Comparison of ENCODE assay signal across 17 cellular contexts in genomic region chr13:112721198-112722104, GRCh38. TPM values are rescaled to one million over a fixed set of nuclear protein-coding genes. Genes with fewer than 3 reads are reported as not detected.
DNase-seq lines count a peak whose midpoint lies in the region; ATAC-seq, FAIRE-seq and TF ChIP-seq lines count a peak whose summit lies in the region.
"Had no signal": no experiment of that assay in that cellular context is flagged by ENCODE, and none has a peak within 500 bp of the region (broad histone marks: within the 10 kb centered on the region; RNA-seq: fewer than 3 reads in every experiment).

No MANE protein-coding gene starts in this region.

- H3K9me3 Mint-ChIP-seq in neural crest cell: no peaks in the 10 kb centered on the region
- H3K9me3 Mint-ChIP-seq: T-helper 1 cell treated with Interleukin-12 subunit alpha and Interleukin-12 subunit beta and Interleukin-4 antibody, amounts not matched to agents 30 μg/mL and 1 μg/mL, for 36 hours had no signal

- no peak for ATAC-seq in Right ventricle myocardium superior (ENCODE audit: poor library complexity)
- ATAC-seq in HG02840 (IDR thresholded peaks at IDR 0.05; ENCODE audit: low FRiP score, unreplicated experiment): no peak
- ATAC-seq: activated CD4-positive, alpha-beta T cell treated with anti-CD3 and anti-CD28 coated beads for 36 hours; foreskin keratinocyte; naive thymus-derived CD4-positive, alpha-beta T cell had no signal

- peak overlapping the region; percentile 20 for H3K4me3 Mint-ChIP-seq in neural crest cell
- H3K4me3 Mint-ChIP-seq: activated CD4-positive, alpha-beta T cell treated with anti-CD3 and anti-CD28 coated beads for 36 hours; T-helper 1 cell treated with Interleukin-12 subunit alpha and Interleukin-12 subunit beta and Interleukin-4 antibody, amounts not matched to agents 30 μg/mL and 1 μg/mL, for 36 hours had no signal

- TF ChIP-seq CTCF in cardiac muscle cell (IDR thresholded peaks at IDR 0.05; ENCODE audit: low read depth, low read length) (no peak), left ventricle myocardium inferior (IDR thresholded peaks at IDR 0.05; ENCODE audit: borderline replicate concordance) (no peak), neural crest cell (conservative IDR thresholded peaks at IDR 0.05) (no peak), uterus (IDR thresholded peaks at IDR 0.05) (no peak)

- intact Hi-C loops in Right ventricle myocardium superior (cut with DNase I): no loop called here
- intact Hi-C loops in left ventricle myocardium inferior (cut with micrococcal nuclease): no loop called here
- intact Hi-C loops in uterus (cut with DNase I; ENCODE audit: low total_unique reads): no loop called here

- DNase-seq in cardiac muscle cell (ENCODE audit: low read depth in 1 of 2, low spot score in 1 of 2) (no peak), Right ventricle myocardium superior (no peak), left ventricle myocardium inferior (no peak), neural crest cell (ENCODE audit: low read depth, low spot score) (no peak), uterus (peak in 1 of 2 donors; percentile 37), GM19239 (ENCODE audit: insufficient read length, low spot score) (no peak), kidney tubule cell (ENCODE audit: low spot score) (no peak)
- DNase-seq: activated CD4-positive, alpha-beta T cell treated with anti-CD3 and anti-CD28 coated beads for 36 hours; anterior cingulate cortex; foreskin keratinocyte; GDM1; naive thymus-derived CD4-positive, alpha-beta T cell; NCI-H345 had no signal

- H3K4me1 ChIP-seq in cardiac muscle cell (ENCODE audit: low read depth) (peaks cover 46% of the 10 kb centered on the region), left ventricle myocardium inferior (peaks cover 55% of the 10 kb centered on the region), uterus (peaks cover 0 to 19% of the 10 kb centered on the region in 2 donors)

- no peak for TF ChIP-seq POLR2A in uterus (IDR thresholded peaks at IDR 0.05)

- H3K4me1 Mint-ChIP-seq in neural crest cell: peaks cover 68% of the 10 kb centered on the region

- H3K27ac ChIP-seq in cardiac muscle cell: peak overlapping the region; percentile 99
- peak overlapping the region; percentile 84 for H3K27ac ChIP-seq in left ventricle myocardium inferior (replicated peaks)
- H3K27ac ChIP-seq in uterus: peak overlapping the region; percentile 92
- H3K27ac ChIP-seq: foreskin keratinocyte had no signal

- H3K27ac Mint-ChIP-seq in neural crest cell (ENCODE audit: unreplicated experiment): no peak overlapping the region
- H3K27ac Mint-ChIP-seq: activated CD4-positive, alpha-beta T cell treated with anti-CD3 and anti-CD28 coated beads for 36 hours; T-helper 1 cell treated with Interleukin-12 subunit alpha and Interleukin-12 subunit beta and Interleukin-4 antibody, amounts not matched to agents 30 μg/mL and 1 μg/mL, for 36 hours had no signal

- no peaks in the 10 kb centered on the region for H3K9me3 ChIP-seq in cardiac muscle cell (ENCODE audit: low read depth)
- no peaks in the 10 kb centered on the region for H3K9me3 ChIP-seq in left ventricle myocardium inferior (replicated peaks)
- H3K9me3 ChIP-seq in uterus: no peaks in the 10 kb centered on the region

- H3K27me3 ChIP-seq in cardiac muscle cell (no peaks in the 10 kb centered on the region), left ventricle myocardium inferior (ENCODE audit: low read depth) (no peaks in the 10 kb centered on the region), uterus (no peaks in the 10 kb centered on the region)
- H3K27me3 ChIP-seq: foreskin keratinocyte had no signal

- no peaks in the 10 kb centered on the region for H3K36me3 Mint-ChIP-seq in neural crest cell (ENCODE audit: low read depth)

- H3K4me3 ChIP-seq in cardiac muscle cell: no peak overlapping the region
- no peak overlapping the region for H3K4me3 ChIP-seq in left ventricle myocardium inferior
- no peak overlapping the region for H3K4me3 ChIP-seq in uterus
- H3K4me3 ChIP-seq: skin epidermis had no signal

- no peaks in the 10 kb centered on the region for H3K27me3 Mint-ChIP-seq in neural crest cell (ENCODE audit: low read depth)
- H3K27me3 Mint-ChIP-seq: activated CD4-positive, alpha-beta T cell treated with anti-CD3 and anti-CD28 coated beads for 36 hours; naive thymus-derived CD4-positive, alpha-beta T cell had no signal

- H3K36me3 ChIP-seq in cardiac muscle cell (no peaks in the 10 kb centered on the region), left ventricle myocardium inferior (no peaks in the 10 kb centered on the region), uterus (no peaks in the 10 kb centered on the region)

- FAIRE-seq in GM19239 (lab: Jason Lieb, UNC): no peak
- FAIRE-seq: RCC 7860 had no signal

RNA-seq across cellular contexts. Expression of gene ATP11A, which starts 31.6 kb away (rescaled TPM):
- 25.2 and 42.9 TPM in 2 replicates for total RNA-seq in cardiac muscle cell
- 38.0 and 55.7 TPM in 2 replicates for polyA plus RNA-seq in cardiac muscle cell
- 73.6 TPM for total RNA-seq in Right ventricle myocardium superior
- 106 TPM for total RNA-seq in left ventricle myocardium inferior
- 97.4 and 99.1 TPM in 2 replicates for total RNA-seq in neural crest cell
- 100 to 1,000 TPM in 1 of 4 donors, 10 to 100 TPM in 3; 12.8 to 149 (median 22.8) TPM for total RNA-seq in uterus
